Comparison of ENCODE assay signal across 10 cellular contexts in the genomic region with DNA sequence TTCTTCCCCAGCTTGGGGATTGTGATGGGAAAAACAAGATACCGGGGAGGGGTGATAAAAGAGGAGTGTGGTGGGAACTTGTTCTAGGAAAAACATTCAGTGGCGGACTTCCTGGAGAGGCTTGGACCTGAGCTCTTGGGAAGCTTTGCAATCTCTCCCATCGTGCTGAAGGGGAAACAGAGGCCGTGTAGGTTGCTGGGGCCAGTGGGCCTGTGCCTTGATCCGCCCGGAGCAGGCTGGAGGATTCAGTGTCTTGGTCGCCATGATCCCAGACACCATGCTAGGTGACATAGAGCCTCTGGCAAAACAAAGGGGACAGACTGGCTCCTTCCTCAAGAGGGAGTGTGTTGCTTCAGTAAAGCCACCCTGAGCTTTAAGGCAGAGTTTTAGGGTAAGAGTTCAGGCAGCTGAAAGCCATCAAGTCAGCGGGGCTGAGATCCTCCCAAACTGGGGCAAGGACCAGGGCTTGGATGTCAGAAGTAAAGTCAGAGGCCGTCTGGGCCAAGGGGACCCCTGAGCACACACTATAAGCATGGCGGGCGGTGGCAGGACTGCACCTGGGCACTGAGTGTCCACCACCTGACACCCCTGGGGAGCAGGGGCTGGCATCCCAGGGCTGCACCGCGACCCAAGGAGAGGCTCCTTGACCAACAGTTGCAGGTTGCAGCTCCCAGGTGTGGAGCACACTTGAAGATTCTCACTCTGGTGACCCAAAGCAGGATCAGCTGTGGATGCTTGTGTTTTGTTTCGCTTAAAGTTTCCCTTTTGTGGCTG.
"Had no signal": no experiment of that assay in that cellular context is flagged by ENCODE, and none has a peak within 500 bp of the region (broad histone marks: within the 10 kb centered on the region; RNA-seq: fewer than 3 reads in every experiment).

No MANE protein-coding gene starts in this region.

- ATAC-seq: naive thymus-derived CD8-positive, alpha-beta T cell; stimulated activated naive CD8-positive, alpha-beta T cell treated with anti-CD3 and anti-CD28 coated beads, Interleukin-15, Interleukin-2, amounts not matched to agents 100 U/mL and 50 U/mL, for 24 hours had no signal

- DNase-seq: activated CD4-positive, alpha-beta T cell treated with anti-CD3 and anti-CD28 coated beads for 48 hours; hippocampal formation; left ventricle myocardium inferior; SK-N-SH; small intestine; stimulated activated CD4-positive, alpha-beta T cell treated with anti-CD3 and anti-CD28 coated beads, Interleukin-4, amount 100 ng/mL, for 4 hours; stimulated activated CD8-positive, alpha-beta memory T cell treated with anti-CD3 and anti-CD28 coated beads, Interleukin-4, amount 100 ng/mL, for 48 hours; stimulated activated naive CD8-positive, alpha-beta T cell treated with anti-CD3 and anti-CD28 coated beads, Interleukin-15, Interleukin-2, amounts not matched to agents 100 U/mL and 50 U/mL, for 24 hours; WERI-Rb-1 had no signal
